Comparison of ENCODE assay signal across 16 cellular contexts in the genomic region with DNA sequence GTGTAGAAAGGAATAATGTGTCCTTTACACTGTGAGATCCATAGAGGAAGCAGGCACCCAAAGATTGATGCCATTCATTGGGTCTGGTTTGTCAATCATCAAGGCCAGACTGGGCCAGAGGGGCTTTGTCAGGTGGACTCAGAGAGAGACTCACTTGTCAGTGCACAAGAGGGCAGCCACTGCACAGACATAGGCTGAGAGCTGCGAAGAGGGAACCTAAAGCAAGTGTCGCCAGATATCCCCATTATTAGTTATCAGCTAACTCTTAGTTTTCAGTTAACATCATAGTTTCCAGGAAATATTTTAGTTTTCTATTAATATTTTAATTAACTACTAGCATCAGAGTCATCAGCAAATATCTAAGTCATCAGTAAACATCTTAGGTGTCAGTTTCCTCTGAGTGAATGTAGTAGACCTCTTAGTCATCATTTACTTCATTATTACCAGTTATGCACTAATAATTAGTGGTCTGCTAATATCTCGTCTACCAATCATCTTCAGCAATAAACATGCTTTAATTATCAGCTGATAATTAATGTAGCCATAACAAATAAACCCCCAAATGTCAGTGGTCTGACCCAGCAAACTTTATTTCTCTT. TPM values are rescaled to one million over a fixed set of nuclear protein-coding genes. Genes with fewer than 3 reads are reported as not detected.
DNase-seq lines count a peak whose midpoint lies in the region; ATAC-seq, FAIRE-seq and TF ChIP-seq lines count a peak whose summit lies in the region.
"Had no signal": no experiment of that assay in that cellular context is flagged by ENCODE, and none has a peak within 500 bp of the region (broad histone marks: within the 10 kb centered on the region; RNA-seq: fewer than 3 reads in every experiment).

No MANE protein-coding gene starts in this region.

- H4K20me1 ChIP-seq in Karpas-422 (ENCODE audit: insufficient read depth, low read depth, low read length): no peaks in the 10 kb centered on the region
- H4K20me1 ChIP-seq in endothelial cell of umbilical vein (replicated peaks; ENCODE audit: control insufficient read depth, extremely low read depth, insufficient read depth, low read length): no peaks in the 10 kb centered on the region

- peak overlapping the region; percentile 56 for H3K27ac Mint-ChIP-seq in osteocyte (ENCODE audit: unreplicated experiment)
- no peak overlapping the region for H3K27ac Mint-ChIP-seq in activated naive CD8-positive, alpha-beta T cell treated with anti-CD3 and anti-CD28 coated beads, Interleukin-2, amount 50 U/mL, for 24 hours
- H3K27ac Mint-ChIP-seq: activated CD4-positive, alpha-beta T cell treated with anti-CD3 and anti-CD28 coated beads for 36 hours; dendritic cell treated with granulocyte-macrophage colony-stimulating factor and Interleukin-4, amounts not matched to agents 40 ng/mL and 50 ng/mL, for 4 days; memory B cell had no signal

- FAIRE-seq in endothelial cell of umbilical vein (lab: Jason Lieb, UNC) (no peak), urothelium cell line (lab: Jason Lieb, UNC) (no peak)
- FAIRE-seq: pancreas had no signal

- intact Hi-C loops in endothelial cell of umbilical vein (cut with micrococcal nuclease): no loop called here
- intact Hi-C loops in right lobe of liver (cut with DNase I): no loop called here

- no peaks in the 10 kb centered on the region for H3K9me3 Mint-ChIP-seq in osteocyte (ENCODE audit: unreplicated experiment)
- H3K9me3 Mint-ChIP-seq in activated naive CD8-positive, alpha-beta T cell treated with anti-CD3 and anti-CD28 coated beads, Interleukin-2, amount 50 U/mL, for 24 hours: no peaks in the 10 kb centered on the region
- H3K9me3 Mint-ChIP-seq: dendritic cell treated with granulocyte-macrophage colony-stimulating factor and Interleukin-4, amounts not matched to agents 40 ng/mL and 50 ng/mL, for 4 days; memory B cell had no signal

- peak overlapping the region; percentile 22; the same call in 1 of the 2 replicates for H3K27ac ChIP-seq in Karpas-422 (ENCODE audit: low read length)
- H3K27ac ChIP-seq in endothelial cell of umbilical vein (ENCODE audit: insufficient read depth, low read depth, low read length): no peak overlapping the region
- peak overlapping the region in 1 of 3 donors; percentile 37 for H3K27ac ChIP-seq in right lobe of liver

- H3K27me3 ChIP-seq in Karpas-422 (ENCODE audit: low read length) (no peaks in the 10 kb centered on the region), endothelial cell of umbilical vein (ENCODE audit: control insufficient read depth in 2 of 2, insufficient read depth in 2 of 2, low read length in 2 of 2) (no peaks in the 10 kb centered on the region), right lobe of liver (no peaks in the 10 kb centered on the region)
- H3K27me3 ChIP-seq: pancreas, upper lobe of right lung had no signal

- no peaks in the 10 kb centered on the region for H3K9me3 ChIP-seq in Karpas-422 (ENCODE audit: low read length)
- no peaks in the 10 kb centered on the region for H3K9me3 ChIP-seq in endothelial cell of umbilical vein (replicated peaks; ENCODE audit: control insufficient read depth, insufficient read depth, low read length)
- H3K9me3 ChIP-seq in right lobe of liver: no peaks in the 10 kb centered on the region
- H3K9me3 ChIP-seq: pancreas, upper lobe of right lung had no signal

- no peak overlapping the region for H3K4me3 Mint-ChIP-seq in osteocyte (ENCODE audit: unreplicated experiment)
- H3K4me3 Mint-ChIP-seq in activated naive CD8-positive, alpha-beta T cell treated with anti-CD3 and anti-CD28 coated beads, Interleukin-2, amount 50 U/mL, for 24 hours: no peak overlapping the region
- H3K4me3 Mint-ChIP-seq: activated CD4-positive, alpha-beta T cell treated with anti-CD3 and anti-CD28 coated beads for 36 hours; dendritic cell treated with granulocyte-macrophage colony-stimulating factor and Interleukin-4, amounts not matched to agents 40 ng/mL and 50 ng/mL, for 4 days; memory B cell had no signal

- DNase-seq in D341Med (ENCODE audit: low spot score): peak; percentile 13
- DNase-seq in Karpas-422: no peak
- no peak for DNase-seq in endothelial cell of umbilical vein (ENCODE audit: low read depth, low spot score)
- no peak for DNase-seq in osteocyte (ENCODE audit: extremely low spot score, unreplicated experiment)
- no peak for DNase-seq in right lobe of liver
- DNase-seq in urothelium cell line (ENCODE audit: low spot score): no peak
- DNase-seq in activated naive CD8-positive, alpha-beta T cell treated with anti-CD3 and anti-CD28 coated beads, Interleukin-2, amount 50 U/mL, for 24 hours: no peak
- DNase-seq: activated CD4-positive, alpha-beta T cell treated with anti-CD3 and anti-CD28 coated beads for 36 hours; DMS53; T-helper 1 cell; upper lobe of right lung had no signal

- no peak overlapping the region for H3K4me3 ChIP-seq in Karpas-422 (ENCODE audit: low read length)
- no peak overlapping the region for H3K4me3 ChIP-seq in endothelial cell of umbilical vein (replicated peaks in 1 of 3; ENCODE audit: insufficient read depth in 1 of 3, low read depth in 1 of 3, low read length in 3 of 3)
- H3K4me3 ChIP-seq in right lobe of liver: no peak overlapping the region
- H3K4me3 ChIP-seq: pancreas, upper lobe of right lung had no signal

- H3K4me1 ChIP-seq in Karpas-422 (ENCODE audit: low read length) (peaks cover 16% of the 10 kb centered on the region), endothelial cell of umbilical vein (ENCODE audit: control insufficient read depth, extremely low read depth, insufficient read depth, low read length) (peaks cover 21% of the 10 kb centered on the region), right lobe of liver (peaks cover 2 to 38% (median 11%) of the 10 kb centered on the region in 4 donors)

- ATAC-seq in HG03378 (IDR thresholded peaks at IDR 0.05; ENCODE audit: unreplicated experiment): no peak
- no peak for ATAC-seq in right lobe of liver
- no peak for ATAC-seq in activated naive CD8-positive, alpha-beta T cell treated with anti-CD3 and anti-CD28 coated beads, Interleukin-2, amount 50 U/mL, for 24 hours
- ATAC-seq: activated CD4-positive, alpha-beta T cell treated with anti-CD3 and anti-CD28 coated beads for 36 hours; Panc1 had no signal

- H3K9me2 ChIP-seq in Karpas-422 (replicated peaks; ENCODE audit: insufficient read depth, low read length): no peaks in the 10 kb centered on the region

- no peaks in the 10 kb centered on the region for H3K9me1 ChIP-seq in endothelial cell of umbilical vein (replicated peaks; ENCODE audit: control insufficient read depth, extremely low read depth, insufficient read depth, low read length)

- H3K4me1 Mint-ChIP-seq in osteocyte (ENCODE audit: unreplicated experiment): peaks cover 56% of the 10 kb centered on the region
- peaks cover 32% of the 10 kb centered on the region for H3K4me1 Mint-ChIP-seq in activated naive CD8-positive, alpha-beta T cell treated with anti-CD3 and anti-CD28 coated beads, Interleukin-2, amount 50 U/mL, for 24 hours

- no peak for TF ChIP-seq POLR2A in endothelial cell of umbilical vein (IDR thresholded peaks at IDR 0.05; ENCODE audit: low read depth, low read length)
- TF ChIP-seq POLR2A in right lobe of liver (IDR thresholded peaks at IDR 0.05): no peak

- H3K36me3 ChIP-seq in Karpas-422 (ENCODE audit: insufficient read depth, low read length) (0 out of 2 replicates have a peak, but pooled peaks cover 5% of the 10 kb centered on the region), endothelial cell of umbilical vein (ENCODE audit: control insufficient read depth in 2 of 2, extremely low read depth in 1 of 2, insufficient read depth in 2 of 2, low read length in 2 of 2) (no peaks in the 10 kb centered on the region), right lobe of liver (no peaks in the 10 kb centered on the region)
- H3K36me3 ChIP-seq: pancreas, upper lobe of right lung had no signal

- H2AFZ ChIP-seq in Karpas-422 (ENCODE audit: low read length) (no peak overlapping the region), endothelial cell of umbilical vein (ENCODE audit: low read depth, low read length) (no peak overlapping the region)

- peaks cover 3% of the 10 kb centered on the region for H3K36me3 Mint-ChIP-seq in osteocyte (ENCODE audit: unreplicated experiment)
- H3K36me3 Mint-ChIP-seq in activated naive CD8-positive, alpha-beta T cell treated with anti-CD3 and anti-CD28 coated beads, Interleukin-2, amount 50 U/mL, for 24 hours (ENCODE audit: low read depth): no peaks in the 10 kb centered on the region
- H3K36me3 Mint-ChIP-seq: memory B cell had no signal

- BruUV-seq in endothelial cell of umbilical vein (replicated peaks; lab: Mats Ljungman, UMichigan): no TSS peak

- TF ChIP-seq CTCF in endothelial cell of umbilical vein (IDR thresholded peaks at IDR 0.05; ENCODE audit: extremely low read depth in 1 of 2, insufficient read depth in 1 of 2, low read depth in 1 of 2, low read length in 2 of 2) (no peak), osteocyte (IDR thresholded peaks at IDR 0.05) (no peak), right lobe of liver (IDR thresholded peaks at IDR 0.05) (no peak)

- H3K4me2 ChIP-seq in Karpas-422 (ENCODE audit: low read depth, low read length, poor library complexity, severe bottlenecking) (no peak overlapping the region), endothelial cell of umbilical vein (ENCODE audit: insufficient read depth, low read length) (no peak overlapping the region)

- no peaks in the 10 kb centered on the region for H3K27me3 Mint-ChIP-seq in osteocyte (ENCODE audit: unreplicated experiment)
- no peaks in the 10 kb centered on the region for H3K27me3 Mint-ChIP-seq in activated naive CD8-positive, alpha-beta T cell treated with anti-CD3 and anti-CD28 coated beads, Interleukin-2, amount 50 U/mL, for 24 hours
- H3K27me3 Mint-ChIP-seq: activated CD4-positive, alpha-beta T cell treated with anti-CD3 and anti-CD28 coated beads for 36 hours; dendritic cell treated with granulocyte-macrophage colony-stimulating factor and Interleukin-4, amounts not matched to agents 40 ng/mL and 50 ng/mL, for 4 days; memory B cell had no signal

- POLR2A ChIA-PET in endothelial cell of umbilical vein (lab: Charles Lee): no interaction called here

- WGBS in right lobe of liver (ENCODE audit: insufficient coverage, low coverage, low lambda C conversion rate, missing lambda C conversion rate): 90% methylated on average over 3 of the region's 3 CpGs

- H3K79me2 ChIP-seq in Karpas-422 (ENCODE audit: low read length) (no peaks in the 10 kb centered on the region), endothelial cell of umbilical vein (ENCODE audit: control insufficient read depth, insufficient read depth, low read length) (no peaks in the 10 kb centered on the region)

- CTCF ChIA-PET in endothelial cell of umbilical vein (lab: Charles Lee): interaction anchor here (0.8 to 1.0 kb wide), 2 partner anchors 9 to 11 kb away, joined by 3 to 4 read pairs; no protein-coding TSS in a partner anchor

- dilution Hi-C loops in endothelial cell of umbilical vein (cut with MboI; ENCODE audit: extremely low pct_ligation_motif_present, low sequenced_read_pairs): no loop called here

- H3K9ac ChIP-seq in Karpas-422 (ENCODE audit: low read length) (no peak overlapping the region), endothelial cell of umbilical vein (replicated peaks; ENCODE audit: extremely low read depth, insufficient read depth, low read length) (no peak overlapping the region)

RNA-seq across cellular contexts. Expression of a gene that starts 41.7 kb away (rescaled TPM):
- total RNA-seq in Karpas-422 (2014; rRNA removed; shearing (Covaris generic); ENCODE audit: low replicate concordance): 3.5 and 5.7 TPM in 2 replicates
- total RNA-seq in endothelial cell of umbilical vein (33.3 and 39.5 TPM in 2 replicates), osteocyte (28.3 and 33.8 TPM in 2 replicates), right lobe of liver (10 to 100 TPM; 23.4 to 47.7 (median 31.0) TPM)
- polyA plus RNA-seq in endothelial cell of umbilical vein: 11.9 and 12.6 TPM in 2 replicates
- 8.9 and 9.8 TPM in 2 replicates for polyA plus RNA-seq in endothelial cell of umbilical vein (2011; cell fraction: cytosol; rRNA removed)
- 35.5 and 37.7 TPM in 2 replicates for polyA plus RNA-seq in endothelial cell of umbilical vein (2011; cell fraction: nucleus; rRNA removed)
- 15.2 and 19.2 TPM in 2 replicates for polyA plus RNA-seq in endothelial cell of umbilical vein (2012)
- 46.6 and 57.5 TPM in 2 replicates for polyA minus RNA-seq in endothelial cell of umbilical vein
- polyA minus RNA-seq in endothelial cell of umbilical vein (2011; cell fraction: cytosol; rRNA and poly(A)+ RNA removed): 14.3 TPM
- 35.4 and 38.2 TPM in 2 replicates for polyA minus RNA-seq in endothelial cell of umbilical vein (2011; cell fraction: nucleus; rRNA and poly(A)+ RNA removed)
